Comparison of ENCODE assay signal across 9 cellular contexts in the genomic region with DNA sequence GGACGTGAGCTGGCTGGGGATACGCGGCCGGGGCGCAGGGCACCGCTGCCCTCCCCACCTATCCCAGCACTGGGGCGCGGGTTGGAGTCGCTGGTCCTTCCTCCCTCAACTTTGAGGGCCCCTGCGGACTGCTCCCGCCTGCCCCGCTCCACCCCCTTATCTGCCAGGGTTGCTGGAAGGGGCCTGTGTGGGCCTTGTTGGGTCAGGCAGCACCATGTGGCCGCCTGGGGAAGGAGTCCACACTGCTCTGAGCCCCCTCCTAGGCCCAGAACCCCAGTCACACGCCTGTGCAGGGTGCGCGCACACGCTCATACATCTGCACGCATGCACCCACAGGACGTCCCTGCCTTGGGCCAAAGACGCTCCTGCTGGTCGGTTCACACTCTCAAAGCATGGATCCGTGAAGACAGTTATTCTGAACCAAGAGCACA. TPM values are rescaled to one million over a fixed set of nuclear protein-coding genes. Genes with fewer than 3 reads are reported as not detected.
DNase-seq lines count a peak whose midpoint lies in the region; ATAC-seq, FAIRE-seq and TF ChIP-seq lines count a peak whose summit lies in the region.
"Had no signal": no experiment of that assay in that cellular context is flagged by ENCODE, and none has a peak within 500 bp of the region (broad histone marks: within the 10 kb centered on the region; RNA-seq: fewer than 3 reads in every experiment).

No MANE protein-coding gene starts in this region.

- H3K4me3 ChIP-seq in GM12878 (no peak overlapping the region), subcutaneous abdominal adipose tissue (ENCODE audit: low read depth in 1 of 5, low read length in 5 of 5) (peak overlapping the region; percentile 26 to 69 (median 64)), adrenal gland (peak overlapping the region in 1 of 4 donors; percentile 63)

- no peaks in the 10 kb centered on the region for H3K9me3 ChIP-seq in GM12878 (replicated peaks; ENCODE audit: control insufficient read depth, insufficient read depth, low read length)
- no peaks in the 10 kb centered on the region for H3K9me3 ChIP-seq in subcutaneous abdominal adipose tissue (ENCODE audit: control insufficient read depth in 5 of 5, low read length in 5 of 5)
- no peaks in the 10 kb centered on the region for H3K9me3 ChIP-seq in adrenal gland (replicated peaks in 1 of 3)

- ATAC-seq in GM12878: no peak
- ATAC-seq in GM18868 (IDR thresholded peaks at IDR 0.05; ENCODE audit: unreplicated experiment): no peak

- no peak for FAIRE-seq in GM12878 (lab: Jason Lieb, UNC)

- DNase-seq in DMS 273 (lab: John Stamatoyannopoulos, UW; ENCODE audit: unreplicated experiment) (peak; percentile 43), DMS 273 treated with DMSO at 0.1 percent for 48 hours (lab: John Stamatoyannopoulos, UW) (no peak), GM12878 (ENCODE audit: low read depth, low spot score) (no peak), left kidney (ENCODE audit: low read depth, low spot score) (peak; percentile 53), NCI-H1694 treated with DMSO at 0.1 percent for 48 hours (lab: John Stamatoyannopoulos, UW) (no peak), adrenal gland (no peak)

- SMC1A ChIA-PET in GM12878 (lab: Charles Lee; ENCODE audit: uncharacterized antibody, unreplicated experiment): no interaction called here

- TF ChIP-seq EP300 in GM12878 (IDR thresholded peaks at IDR 0.05; ENCODE audit: borderline replicate concordance in 1 of 2, control insufficient read depth in 1 of 2, low read depth in 2 of 2, low read length in 2 of 2): no peak

- RAD21 ChIA-PET in GM12878 (lab: Charles Lee; ENCODE audit: unreplicated experiment): interaction anchor here (1.7 kb wide), 1 partner anchor 18 kb away, joined by 4 read pairs; no protein-coding TSS in a partner anchor

- H3K9ac ChIP-seq in GM12878 (ENCODE audit: control insufficient read depth, insufficient read depth, low read length) (no peak overlapping the region), subcutaneous abdominal adipose tissue (ENCODE audit: low read length in 5 of 5) (peak overlapping the region in 3 of 5 donors; percentile 13 to 63 (median 44))

- no peak for TF ChIP-seq CTCF in GM12878 (IDR thresholded peaks at IDR 0.05 in 2 of 3, conservative IDR thresholded peaks at IDR 0.05 in 1 of 3; ENCODE audit: control insufficient read depth in 2 of 3, extremely low read depth in 1 of 3, insufficient read depth in 1 of 3, low read depth in 3 of 3, low read length in 3 of 3)
- TF ChIP-seq CTCF in adrenal gland (IDR thresholded peaks at IDR 0.05): no peak

- in situ Hi-C loops in GM12878 (cut with MboI): no loop called here

- WGBS in GM12878 (ENCODE audit: insufficient coverage, insufficient replicate concordance, low lambda C conversion rate, missing lambda C conversion rate): 55% methylated on average over 22 of the region's 22 CpGs
- WGBS in adrenal gland, 4 donors: 20 to 34% methylated on average over 22 of the region's 22 CpGs; no CpG with 5 or more reads in 2 of the 4 donors

- no TSS peak for BruUV-seq in GM12878 (replicated peaks; lab: Mats Ljungman, UMichigan)

- H3K27ac ChIP-seq in GM12878 (ENCODE audit: control insufficient read depth, insufficient read depth) (no peak overlapping the region), subcutaneous abdominal adipose tissue (ENCODE audit: low read depth, low read length) (no peak overlapping the region), adrenal gland (peak overlapping the region in 2 of 5 donors; percentile 20 to 59)
- H3K27ac ChIP-seq: 22Rv1 had no signal

- H3K4me1 ChIP-seq in GM12878 (ENCODE audit: control insufficient read depth, insufficient read depth, low read length) (no peaks in the 10 kb centered on the region), subcutaneous abdominal adipose tissue (ENCODE audit: control insufficient read depth in 5 of 5, insufficient read depth in 5 of 5, low read length in 5 of 5) (peaks cover 0 to 40% (median 20%) of the 10 kb centered on the region in 5 donors), adrenal gland (replicated peaks in 1 of 2) (peaks cover 0 to 8% of the 10 kb centered on the region in 2 donors)

- intact Hi-C loops in GM12878 (cut with micrococcal nuclease; ENCODE audit: unreplicated experiment) (no loop called here), adrenal gland (cut with DNase I) (no loop called here)

- H3K36me3 ChIP-seq in GM12878 (ENCODE audit: control insufficient read depth in 2 of 2, insufficient read depth in 2 of 2, low read length in 1 of 2) (no peaks in the 10 kb centered on the region), subcutaneous abdominal adipose tissue (ENCODE audit: control insufficient read depth in 5 of 5, insufficient read depth in 5 of 5, low read length in 5 of 5) (no peaks in the 10 kb centered on the region), adrenal gland (replicated peaks in 1 of 2) (no peaks in the 10 kb centered on the region)

- no peaks in the 10 kb centered on the region for H4K20me1 ChIP-seq in GM12878 (ENCODE audit: control insufficient read depth, insufficient read depth)

- peak overlapping the region; percentile 30; the same call in 1 of the 2 replicates for H3K4me2 ChIP-seq in GM12878 (ENCODE audit: control insufficient read depth, insufficient read depth)

- no peak for TF ChIP-seq POLR2A in GM12878 (IDR thresholded peaks at IDR 0.05; ENCODE audit: low read depth, low read length)
- no peak for TF ChIP-seq POLR2A in adrenal gland (IDR thresholded peaks at IDR 0.05)

- H2AFZ ChIP-seq in GM12878 (ENCODE audit: control insufficient read depth, low read depth, low read length): no peak overlapping the region

- no peak for TF ChIP-seq RAD21 in GM12878 (IDR thresholded peaks at IDR 0.05; ENCODE audit: insufficient read depth, low read depth, low read length)

- POLR2A ChIA-PET in GM12878 (lab: Charles Lee): no interaction called here

- H3K79me2 ChIP-seq in GM12878 (ENCODE audit: control insufficient read depth, insufficient read depth, low read length): no peaks in the 10 kb centered on the region

- CTCF ChIA-PET in GM12878 (lab: Yijun Ruan, JAX): no interaction called here

- H3K27me3 ChIP-seq in GM12878 (replicated peaks in 1 of 2; ENCODE audit: control insufficient read depth in 2 of 2, insufficient read depth in 2 of 2, low read length in 1 of 2) (peaks cover 9 to 18% of the 10 kb centered on the region in 2 experiments), subcutaneous abdominal adipose tissue (ENCODE audit: control insufficient read depth in 5 of 5, insufficient read depth in 4 of 5, low read length in 5 of 5) (peaks cover 0 to 20% (median 0%) of the 10 kb centered on the region in 5 donors), adrenal gland (no peaks in the 10 kb centered on the region)

TF ChIP-seq in GM12878, 131 proteins besides CTCF, POLR2A, EP300 and RAD21 (continues in another document):
- TF ChIP-seq CREM (IDR thresholded peaks at IDR 0.05; ENCODE audit: low read depth) (no peak), E2F8 (IDR thresholded peaks at IDR 0.05; ENCODE audit: low read depth, partially characterized antibody) (no peak)
- TF ChIP-seq, protein P1, sequence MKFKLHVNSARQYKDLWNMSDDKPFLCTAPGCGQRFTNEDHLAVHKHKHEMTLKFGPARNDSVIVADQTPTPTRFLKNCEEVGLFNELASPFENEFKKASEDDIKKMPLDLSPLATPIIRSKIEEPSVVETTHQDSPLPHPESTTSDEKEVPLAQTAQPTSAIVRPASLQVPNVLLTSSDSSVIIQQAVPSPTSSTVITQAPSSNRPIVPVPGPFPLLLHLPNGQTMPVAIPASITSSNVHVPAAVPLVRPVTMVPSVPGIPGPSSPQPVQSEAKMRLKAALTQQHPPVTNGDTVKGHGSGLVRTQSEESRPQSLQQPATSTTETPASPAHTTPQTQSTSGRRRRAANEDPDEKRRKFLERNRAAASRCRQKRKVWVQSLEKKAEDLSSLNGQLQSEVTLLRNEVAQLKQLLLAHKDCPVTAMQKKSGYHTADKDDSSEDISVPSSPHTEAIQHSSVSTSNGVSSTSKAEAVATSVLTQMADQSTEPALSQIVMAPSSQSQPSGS (IDR thresholded peaks at IDR 0.05; ENCODE audit: low read length): no peak

RNA-seq across cellular contexts. Expression of gene TUB, which starts 0.6 kb away (rescaled TPM):
- total RNA-seq in GM12878 (2013; cell fraction: nucleolus; rRNA removed): 0.04 TPM in 1 of 2 replicates, not detected in the other
- total RNA-seq in GM12878 (2014; rRNA removed): not detected in 2 replicates
- total RNA-seq in GM12878 (2014; rRNA removed; fragmentation: Illumina TruSeq; extraction: Trizol): not detected in 2 replicates
- 0.13 TPM in 1 of 2 replicates, not detected in the other for total RNA-seq in GM12878 (2021)
- 0.03 TPM for polyA plus RNA-seq in GM12878 (2011; ENCODE audit: low read depth)
- 0.01 and 0.04 TPM in 2 replicates for polyA plus RNA-seq in GM12878 (2011; rRNA removed)
- 0.01 TPM in 1 of 2 replicates, not detected in the other for polyA plus RNA-seq in GM12878 (2011; cell fraction: cytosol; rRNA removed)
- 0.07 TPM in 2 replicates for polyA plus RNA-seq in GM12878 (2011; cell fraction: nucleus; rRNA removed)
- 0.03 and 0.12 TPM in 2 replicates for polyA plus RNA-seq in GM12878 (2012)
- 0.01 TPM in 1 of 2 replicates, not detected in the other for polyA plus RNA-seq in GM12878 (2014; fragmentation: Illumina TruSeq; extraction: Trizol)
- under 1 TPM in 1 of 2 experiments, not detected in 1; 0.06 TPM for polyA plus RNA-seq in GM12878 (2014; fragmentation: Nextera tagmentation; extraction: Ambion mirVana)
- 0.01 TPM in 1 of 2 replicates, not detected in the other for polyA plus RNA-seq in GM12878 (2014; rRNA removed)
- not detected for polyA plus RNA-seq in GM12878 (2016; fragmentation: Nextera tagmentation; extraction: Ambion mirVana)
- not detected in 2 replicates for polyA minus RNA-seq in GM12878 (2011; rRNA and poly(A)+ RNA removed)
- not detected in 2 replicates for polyA minus RNA-seq in GM12878 (2011; cell fraction: cytosol; rRNA and poly(A)+ RNA removed)
- polyA minus RNA-seq in GM12878 (2011; cell fraction: nucleus; rRNA and poly(A)+ RNA removed): 0.10 TPM in 1 of 2 replicates, not detected in the other
- total RNA-seq in adrenal gland: 10 to 100 TPM in 6 of 8 donors, 1 to 10 TPM in 2; 7.7 to 26.8 (median 14.9) TPM
- polyA plus RNA-seq in adrenal gland: 10 to 100 TPM in 2 of 3 donors, 1 to 10 TPM in 1; 2.8 to 12.9 (median 10.5) TPM

Comparison
In these comparisons a context has a peak if more than half of its experiments do, and no peak if none do; other contexts are left out.
1. DNase-seq: peak in DMS 273 (single experiment) and left kidney (single experiment); none in DMS 273 treated with DMSO at 0.1 percent for 48 hours (single experiment), GM12878 (single experiment), NCI-H1694 treated with DMSO at 0.1 percent for 48 hours (single experiment) and adrenal gland (0 of 7).
2. RNA of gene TUB, which starts 0.6 kb away (total RNA-seq): 7.7 to 26.8 TPM in adrenal gland; 0.04 to 0.13 TPM in GM12878; every median in the first group is over 4 times any median in the second.